ENCODE assay signal across 4 cellular contexts in genomic region chr3:9514956-9515355, GRCh38. TPM values are rescaled to one million over a fixed set of nuclear protein-coding genes. Genes with fewer than 3 reads are reported as not detected.
"Had no signal": no experiment of that assay in that cellular context is flagged by ENCODE, and none has a peak within 500 bp of the region (broad histone marks: within the 10 kb centered on the region; RNA-seq: fewer than 3 reads in every experiment).

No MANE protein-coding gene starts in this region.

- H3K4me3 ChIP-seq: GM12878 had no signal

- ATAC-seq: GM12878 had no signal

- DNase-seq: GDM1, GF-D8 had no signal

RNA-seq across cellular contexts. Expression of gene LHFPL4, which starts 38.7 kb away (rescaled TPM):
- total RNA-seq: G401, GM12878 had no signal
